In genomic region chr1:205270764-205271163, GRCh38 we compare ENCODE assay signal across 1 cellular context.
TF ChIP-seq lines count a peak whose summit lies in the region.

No MANE protein-coding gene starts in this region.

TF ChIP-seq in HepG2, 621 proteins besides CTCF, POLR2A, EP300 and RAD21:
- TF ChIP-seq ZNF124 (CRISPR knock-in tag; IDR thresholded peaks at IDR 0.05) (no peak), TFDP1 (CRISPR knock-in tag; IDR thresholded peaks at IDR 0.05; ENCODE audit: borderline replicate concordance) (no peak), FOXP1 (IDR thresholded peaks at IDR 0.05) (no peak), FOXP1 (CRISPR knock-in tag; IDR thresholded peaks at IDR 0.05) (0 out of 2 replicates have a peak, but pooled peaks have one; percentile 17), JUNB (CRISPR knock-in tag; IDR thresholded peaks at IDR 0.05; ENCODE audit: borderline replicate concordance) (0 out of 2 replicates have a peak, but pooled peaks have one; percentile 26), FOSL2 (CRISPR knock-in tag; IDR thresholded peaks at IDR 0.05) (peak; percentile 88), ZNF768 (CRISPR knock-in tag; IDR thresholded peaks at IDR 0.05) (no peak), RCOR2 (CRISPR knock-in tag; IDR thresholded peaks at IDR 0.05) (0 out of 2 replicates have a peak, but pooled peaks have one; percentile 26), ZNF629 (CRISPR knock-in tag; conservative IDR thresholded peaks at IDR 0.05) (peak; percentile 74), RXRA (CRISPR knock-in tag; IDR thresholded peaks at IDR 0.05) (no peak), SAP130 (CRISPR knock-in tag; IDR thresholded peaks at IDR 0.05; ENCODE audit: low read depth) (0 out of 2 replicates have a peak, but pooled peaks have one; percentile 20), ZNF20 (CRISPR knock-in tag; IDR thresholded peaks at IDR 0.05) (no peak), BHLHE40 (IDR thresholded peaks at IDR 0.05; ENCODE audit: low read length) (peak; percentile 19; the same call in 1 of the 2 replicates), FOXA1 (IDR thresholded peaks at IDR 0.05) (no peak), FOXA1 (CRISPR knock-in tag; IDR thresholded peaks at IDR 0.05) (0 out of 2 replicates have a peak, but pooled peaks have one; percentile 15), SOX13 (IDR thresholded peaks at IDR 0.05) (no peak), SOX13 (CRISPR knock-in tag; conservative IDR thresholded peaks at IDR 0.05 in 1 of 2, IDR thresholded peaks at IDR 0.05 in 1 of 2) (peak in 1 of 2 experiments; percentile 92; a peak in 2 of 4 replicates), ELF3 (CRISPR knock-in tag; IDR thresholded peaks at IDR 0.05) (no peak), TRIM22 (IDR thresholded peaks at IDR 0.05) (no peak), ZBTB21 (CRISPR knock-in tag; IDR thresholded peaks at IDR 0.05) (peak; percentile 57; the same call in 1 of the 2 replicates), FOXA3 (CRISPR knock-in tag; IDR thresholded peaks at IDR 0.05) (peak; percentile 28; the same call in 1 of the 2 replicates), SOX6 (IDR thresholded peaks at IDR 0.05) (no peak), SOX6 (CRISPR knock-in tag; IDR thresholded peaks at IDR 0.05) (peak; percentile 64; the same call in 1 of the 2 replicates), SOX5 (CRISPR knock-in tag; IDR thresholded peaks at IDR 0.05; ENCODE audit: borderline replicate concordance) (peak; percentile 87; the same call in 1 of the 2 replicates)
- TF ChIP-seq, protein P1, sequence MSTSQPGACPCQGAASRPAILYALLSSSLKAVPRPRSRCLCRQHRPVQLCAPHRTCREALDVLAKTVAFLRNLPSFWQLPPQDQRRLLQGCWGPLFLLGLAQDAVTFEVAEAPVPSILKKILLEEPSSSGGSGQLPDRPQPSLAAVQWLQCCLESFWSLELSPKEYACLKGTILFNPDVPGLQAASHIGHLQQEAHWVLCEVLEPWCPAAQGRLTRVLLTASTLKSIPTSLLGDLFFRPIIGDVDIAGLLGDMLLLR (CRISPR knock-in tag; IDR thresholded peaks at IDR 0.05), result no peak
